1 cellular context compared by ENCODE assay signal in genomic region chr4:72525938-72526337, GRCh38.
TF ChIP-seq lines count a peak whose summit lies in the region.

No MANE protein-coding gene starts in this region.

TF ChIP-seq in SK-N-SH, 30 proteins besides CTCF, POLR2A, EP300 and RAD21 (continued from another document):
- TF ChIP-seq REST (IDR thresholded peaks at IDR 0.05; ENCODE audit: low read depth, low read length) (no peak), POLR2AphosphoS5 (IDR thresholded peaks at IDR 0.05; ENCODE audit: low read depth, low read length) (no peak)
- TF ChIP-seq, protein P1, sequence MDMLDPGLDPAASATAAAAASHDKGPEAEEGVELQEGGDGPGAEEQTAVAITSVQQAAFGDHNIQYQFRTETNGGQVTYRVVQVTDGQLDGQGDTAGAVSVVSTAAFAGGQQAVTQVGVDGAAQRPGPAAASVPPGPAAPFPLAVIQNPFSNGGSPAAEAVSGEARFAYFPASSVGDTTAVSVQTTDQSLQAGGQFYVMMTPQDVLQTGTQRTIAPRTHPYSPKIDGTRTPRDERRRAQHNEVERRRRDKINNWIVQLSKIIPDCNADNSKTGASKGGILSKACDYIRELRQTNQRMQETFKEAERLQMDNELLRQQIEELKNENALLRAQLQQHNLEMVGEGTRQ (IDR thresholded peaks at IDR 0.05; ENCODE audit: borderline replicate concordance, low read depth, low read length): no peak
- TF ChIP-seq, protein P2, sequence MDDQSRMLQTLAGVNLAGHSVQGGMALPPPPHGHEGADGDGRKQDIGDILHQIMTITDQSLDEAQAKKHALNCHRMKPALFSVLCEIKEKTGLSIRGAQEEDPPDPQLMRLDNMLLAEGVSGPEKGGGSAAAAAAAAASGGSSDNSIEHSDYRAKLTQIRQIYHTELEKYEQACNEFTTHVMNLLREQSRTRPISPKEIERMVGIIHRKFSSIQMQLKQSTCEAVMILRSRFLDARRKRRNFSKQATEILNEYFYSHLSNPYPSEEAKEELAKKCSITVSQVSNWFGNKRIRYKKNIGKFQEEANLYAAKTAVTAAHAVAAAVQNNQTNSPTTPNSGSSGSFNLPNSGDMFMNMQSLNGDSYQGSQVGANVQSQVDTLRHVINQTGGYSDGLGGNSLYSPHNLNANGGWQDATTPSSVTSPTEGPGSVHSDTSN (IDR thresholded peaks at IDR 0.05): no peak
